Comparison of ENCODE assay signal across 8 cellular contexts in the genomic region with DNA sequence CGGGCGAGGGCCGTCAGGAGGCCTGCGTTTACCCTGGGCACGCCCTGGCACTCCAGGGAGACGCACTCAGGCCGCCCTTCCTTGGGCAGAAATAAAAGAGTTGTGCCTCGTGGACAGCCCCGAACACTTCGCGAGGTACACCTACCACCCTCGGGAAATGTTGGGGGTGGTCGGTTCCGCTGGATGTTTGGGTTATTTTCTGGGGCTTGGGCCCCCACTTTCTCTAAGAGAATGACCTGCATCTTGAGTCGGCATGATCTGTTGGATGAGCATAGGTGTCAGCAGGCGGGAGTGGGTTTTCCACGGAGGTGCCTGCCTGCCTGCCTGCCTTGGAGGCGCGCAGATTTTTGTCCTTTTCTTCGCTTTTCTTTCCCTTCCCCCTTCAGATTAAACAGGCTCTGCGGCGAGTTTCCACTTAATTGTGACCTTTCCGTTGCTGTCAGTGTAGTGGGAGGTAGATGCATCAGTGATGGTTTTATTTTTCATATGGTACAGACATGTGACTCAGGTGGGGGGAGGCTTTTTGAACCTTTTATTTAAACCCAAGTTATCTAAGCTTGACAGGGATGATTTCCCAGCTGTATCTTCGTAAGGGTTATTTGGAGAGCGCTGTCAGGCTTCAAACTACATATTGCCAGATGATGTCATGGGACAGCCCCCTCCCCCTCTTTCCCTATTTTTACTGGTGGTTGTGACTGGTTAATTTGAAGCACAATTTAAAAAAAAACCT. TPM values are rescaled to one million over a fixed set of nuclear protein-coding genes. Genes with fewer than 3 reads are reported as not detected.
DNase-seq lines count a peak whose midpoint lies in the region; ATAC-seq and TF ChIP-seq lines count a peak whose summit lies in the region.

No MANE protein-coding gene starts in this region.

- H3K36me3 Mint-ChIP-seq in natural killer cell: no peaks in the 10 kb centered on the region

- no peak for TF ChIP-seq CTCF in natural killer cell (IDR thresholded peaks at IDR 0.05)

- peaks cover 8 to 13% of the 10 kb centered on the region in 2 donors for H3K4me1 Mint-ChIP-seq in natural killer cell

- no peaks in the 10 kb centered on the region for H3K9me3 ChIP-seq in esophagus (ENCODE audit: control insufficient read depth in 2 of 2, insufficient read depth in 1 of 2, low read depth in 1 of 2, low read length in 1 of 2)

- no peaks in the 10 kb centered on the region for H3K9me3 Mint-ChIP-seq in natural killer cell

- H3K36me3 ChIP-seq in esophagus (ENCODE audit: control insufficient read depth in 2 of 2, insufficient read depth in 2 of 2, low read length in 1 of 2): no peaks in the 10 kb centered on the region
- no peaks in the 10 kb centered on the region for H3K36me3 ChIP-seq in urinary bladder (ENCODE audit: insufficient read depth)

- 2 to 5% methylated on average over 23 to 25 of the region's 25 CpGs for WGBS in esophagus, 2 donors
- 2% methylated on average over 25 of the region's 25 CpGs for WGBS in urinary bladder

- H3K4me1 ChIP-seq in esophagus (ENCODE audit: control insufficient read depth in 2 of 2, insufficient read depth in 2 of 2, low read length in 1 of 2) (no peaks in the 10 kb centered on the region), urinary bladder (ENCODE audit: insufficient read depth) (peaks cover 2% of the 10 kb centered on the region)

- ATAC-seq in natural killer cell (no peak), HG03159 (IDR thresholded peaks at IDR 0.05; ENCODE audit: unreplicated experiment) (no peak)

- TF ChIP-seq RAD21 in Ishikawa (IDR thresholded peaks at IDR 0.05; ENCODE audit: low read depth): no peak

- peaks cover 10% of the 10 kb centered on the region in 2 donors for H3K27me3 Mint-ChIP-seq in natural killer cell (ENCODE audit: low read depth in 2 of 2)

- H3K27ac Mint-ChIP-seq in natural killer cell: peak overlapping the region; percentile 72 to 95

- peak overlapping the region; percentile 82 for H3K4me3 Mint-ChIP-seq in natural killer cell

- H3K27ac ChIP-seq in esophagus (ENCODE audit: low read depth in 2 of 2, low read length in 1 of 2) (peak overlapping the region; percentile 96 to 98), urinary bladder (ENCODE audit: low read depth) (peak overlapping the region; percentile 98)

- peak overlapping the region; percentile 67 to 80 for H3K4me3 ChIP-seq in esophagus (ENCODE audit: low read depth in 1 of 2, low read length in 2 of 2)
- peak overlapping the region; percentile 68 for H3K4me3 ChIP-seq in urinary bladder (ENCODE audit: low read depth, low read length)

- no peak; the same call in 1 of the 2 replicates for TF ChIP-seq EP300 in Ishikawa (IDR thresholded peaks at IDR 0.05; ENCODE audit: borderline replicate concordance)

- H3K27me3 ChIP-seq in esophagus (ENCODE audit: control insufficient read depth in 1 of 2, insufficient read depth in 2 of 2, low read length in 2 of 2): no peaks in the 10 kb centered on the region

- DNase-seq in EL (peak; percentile 38), natural killer cell (no peak), epidermal melanocyte (ENCODE audit: insufficient read length, low spot score) (no peak)
- DNase-seq in activated CD4-positive, alpha-beta T cell treated with anti-CD3 and anti-CD28 coated beads, Interleukin-2, amount 50 U/mL, for 48 hours: peak; percentile 37 to 47

- intact Hi-C loops in natural killer cell (cut with micrococcal nuclease): no loop called here

TF ChIP-seq in Ishikawa, 13 proteins besides CTCF, POLR2A, EP300 and RAD21:
- TF ChIP-seq, protein P1, sequence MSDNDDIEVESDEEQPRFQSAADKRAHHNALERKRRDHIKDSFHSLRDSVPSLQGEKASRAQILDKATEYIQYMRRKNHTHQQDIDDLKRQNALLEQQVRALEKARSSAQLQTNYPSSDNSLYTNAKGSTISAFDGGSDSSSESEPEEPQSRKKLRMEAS (IDR thresholded peaks at IDR 0.05): peak; percentile 38; the same call in 1 of the 2 replicates
- TF ChIP-seq YY1 (IDR thresholded peaks at IDR 0.05; ENCODE audit: low read depth): no peak; the same call in 1 of the 2 replicates
- no peak for TF ChIP-seq NFIC (IDR thresholded peaks at IDR 0.05)
- peak; percentile 52; the same call in 1 of the 2 replicates for TF ChIP-seq ZBTB7A (IDR thresholded peaks at IDR 0.05; ENCODE audit: low read depth)
- TF ChIP-seq USF1 (IDR thresholded peaks at IDR 0.05): peak; percentile 38
- no peak for TF ChIP-seq REST (IDR thresholded peaks at IDR 0.05; ENCODE audit: low read depth)
- no peak for TF ChIP-seq TEAD4 (IDR thresholded peaks at IDR 0.05)
- TF ChIP-seq CEBPB (IDR thresholded peaks at IDR 0.05): no peak
- TF ChIP-seq CREB1 (IDR thresholded peaks at IDR 0.05; ENCODE audit: low read depth): no peak

RNA-seq across cellular contexts. Expression of gene HECTD2, which starts 0.7 kb away (rescaled TPM):
- polyA plus RNA-seq in esophagus (1 to 10 TPM; 2.9 to 4.8 TPM), urinary bladder (11.9 TPM)
- total RNA-seq in natural killer cell (1 to 10 TPM in 2 of 3 donors, under 1 TPM in 1; 0.61 to 3.6 (median 1.1) TPM), urinary bladder (100 TPM)

Comparison
In these comparisons a context has a peak if more than half of its experiments do, and no peak if none do; other contexts are left out.
1. DNase-seq: peak in EL (single experiment) and activated CD4-positive, alpha-beta T cell treated with anti-CD3 and anti-CD28 coated beads, Interleukin-2, amount 50 U/mL, for 48 hours (2 of 2); none in natural killer cell (single experiment) and epidermal melanocyte (single experiment).
2. RNA of gene HECTD2, which starts 0.7 kb away (total RNA-seq): 100 TPM in urinary bladder (single experiment); 0.61 to 3.6 TPM in natural killer cell; every median in the first group is over 10 times any median in the second.